1 cellular context compared by ENCODE assay signal in genomic region chr7:26151953-26152781, GRCh38.
TF ChIP-seq lines count a peak whose summit lies in the region.

A gene with protein sequence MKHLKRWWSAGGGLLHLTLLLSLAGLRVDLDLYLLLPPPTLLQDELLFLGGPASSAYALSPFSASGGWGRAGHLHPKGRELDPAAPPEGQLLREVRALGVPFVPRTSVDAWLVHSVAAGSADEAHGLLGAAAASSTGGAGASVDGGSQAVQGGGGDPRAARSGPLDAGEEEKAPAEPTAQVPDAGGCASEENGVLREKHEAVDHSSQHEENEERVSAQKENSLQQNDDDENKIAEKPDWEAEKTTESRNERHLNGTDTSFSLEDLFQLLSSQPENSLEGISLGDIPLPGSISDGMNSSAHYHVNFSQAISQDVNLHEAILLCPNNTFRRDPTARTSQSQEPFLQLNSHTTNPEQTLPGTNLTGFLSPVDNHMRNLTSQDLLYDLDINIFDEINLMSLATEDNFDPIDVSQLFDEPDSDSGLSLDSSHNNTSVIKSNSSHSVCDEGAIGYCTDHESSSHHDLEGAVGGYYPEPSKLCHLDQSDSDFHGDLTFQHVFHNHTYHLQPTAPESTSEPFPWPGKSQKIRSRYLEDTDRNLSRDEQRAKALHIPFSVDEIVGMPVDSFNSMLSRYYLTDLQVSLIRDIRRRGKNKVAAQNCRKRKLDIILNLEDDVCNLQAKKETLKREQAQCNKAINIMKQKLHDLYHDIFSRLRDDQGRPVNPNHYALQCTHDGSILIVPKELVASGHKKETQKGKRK (plus strand): TSS chr7:26152198. CDS start chr7:26152499, 301 bp downstream.

TF ChIP-seq in K562, 482 proteins besides CTCF, POLR2A, EP300 and RAD21 (continued from another document and continues in another):
- TF ChIP-seq BDP1 (IDR thresholded peaks at IDR 0.05; ENCODE audit: insufficient read depth, insufficient read length): no peak
- no peak for TF ChIP-seq POLR2AphosphoS5 (IDR thresholded peaks at IDR 0.05; ENCODE audit: control insufficient read depth, insufficient read depth, low read depth, low read length)
- TF ChIP-seq HNRNPL (IDR thresholded peaks at IDR 0.05; ENCODE audit: low read depth, low read length): no peak
- TF ChIP-seq, protein P1, sequence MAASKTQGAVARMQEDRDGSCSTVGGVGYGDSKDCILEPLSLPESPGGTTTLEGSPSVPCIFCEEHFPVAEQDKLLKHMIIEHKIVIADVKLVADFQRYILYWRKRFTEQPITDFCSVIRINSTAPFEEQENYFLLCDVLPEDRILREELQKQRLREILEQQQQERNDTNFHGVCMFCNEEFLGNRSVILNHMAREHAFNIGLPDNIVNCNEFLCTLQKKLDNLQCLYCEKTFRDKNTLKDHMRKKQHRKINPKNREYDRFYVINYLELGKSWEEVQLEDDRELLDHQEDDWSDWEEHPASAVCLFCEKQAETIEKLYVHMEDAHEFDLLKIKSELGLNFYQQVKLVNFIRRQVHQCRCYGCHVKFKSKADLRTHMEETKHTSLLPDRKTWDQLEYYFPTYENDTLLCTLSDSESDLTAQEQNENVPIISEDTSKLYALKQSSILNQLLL (CRISPR knock-in tag; IDR thresholded peaks at IDR 0.05; ENCODE audit: borderline replicate concordance): no peak
- peak; percentile 79 for TF ChIP-seq RBBP5 (IDR thresholded peaks at IDR 0.05; ENCODE audit: borderline replicate concordance, insufficient read depth, low read length, poor library complexity, severe bottlenecking)
- TF ChIP-seq, protein P2, sequence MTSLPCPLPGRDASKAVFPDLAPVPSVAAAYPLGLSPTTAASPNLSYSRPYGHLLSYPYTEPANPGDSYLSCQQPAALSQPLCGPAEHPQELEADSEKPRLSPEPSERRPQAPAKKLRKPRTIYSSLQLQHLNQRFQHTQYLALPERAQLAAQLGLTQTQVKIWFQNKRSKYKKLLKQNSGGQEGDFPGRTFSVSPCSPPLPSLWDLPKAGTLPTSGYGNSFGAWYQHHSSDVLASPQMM (CRISPR knock-in tag; IDR thresholded peaks at IDR 0.05): no peak
- peak; percentile 64 for TF ChIP-seq PHF20 (IDR thresholded peaks at IDR 0.05; ENCODE audit: partially characterized antibody)
- TF ChIP-seq PURB (CRISPR knock-in tag; IDR thresholded peaks at IDR 0.05; ENCODE audit: low read depth): no peak
- TF ChIP-seq SRSF7 (optimal IDR thresholded peaks at IDR 0.05; ENCODE audit: low read depth, low read length): no peak
- no peak for TF ChIP-seq MBD2 (IDR thresholded peaks at IDR 0.05; ENCODE audit: borderline replicate concordance, low read depth)
- no peak for TF ChIP-seq NCOA2 (IDR thresholded peaks at IDR 0.05; ENCODE audit: partially characterized antibody in 2 of 2)
- no peak for TF ChIP-seq TCF7L2 (IDR thresholded peaks at IDR 0.05; ENCODE audit: low read depth, low read length)
- TF ChIP-seq SIRT6 (IDR thresholded peaks at IDR 0.05; ENCODE audit: low read depth, low read length): no peak
- TF ChIP-seq MIER1 (IDR thresholded peaks at IDR 0.05; ENCODE audit: low read depth): no peak
- no peak for TF ChIP-seq SLC30A9 (CRISPR knock-in tag; IDR thresholded peaks at IDR 0.05)
- TF ChIP-seq PHF21A (IDR thresholded peaks at IDR 0.05; ENCODE audit: borderline replicate concordance, low read depth): no peak
- TF ChIP-seq FOXK1 (CRISPR knock-in tag; IDR thresholded peaks at IDR 0.05; ENCODE audit: borderline replicate concordance): no peak; the same call in 1 of the 2 replicates
- no peak for TF ChIP-seq BRD9 (IDR thresholded peaks at IDR 0.05; ENCODE audit: low read depth, partially characterized antibody)
- 0 out of 2 replicates have a peak, but pooled peaks have one; percentile 6 for TF ChIP-seq NFIC (IDR thresholded peaks at IDR 0.05)
- TF ChIP-seq EWSR1 (IDR thresholded peaks at IDR 0.05; ENCODE audit: borderline replicate concordance, low read depth, partially characterized antibody): no peak
- TF ChIP-seq, protein P3, sequence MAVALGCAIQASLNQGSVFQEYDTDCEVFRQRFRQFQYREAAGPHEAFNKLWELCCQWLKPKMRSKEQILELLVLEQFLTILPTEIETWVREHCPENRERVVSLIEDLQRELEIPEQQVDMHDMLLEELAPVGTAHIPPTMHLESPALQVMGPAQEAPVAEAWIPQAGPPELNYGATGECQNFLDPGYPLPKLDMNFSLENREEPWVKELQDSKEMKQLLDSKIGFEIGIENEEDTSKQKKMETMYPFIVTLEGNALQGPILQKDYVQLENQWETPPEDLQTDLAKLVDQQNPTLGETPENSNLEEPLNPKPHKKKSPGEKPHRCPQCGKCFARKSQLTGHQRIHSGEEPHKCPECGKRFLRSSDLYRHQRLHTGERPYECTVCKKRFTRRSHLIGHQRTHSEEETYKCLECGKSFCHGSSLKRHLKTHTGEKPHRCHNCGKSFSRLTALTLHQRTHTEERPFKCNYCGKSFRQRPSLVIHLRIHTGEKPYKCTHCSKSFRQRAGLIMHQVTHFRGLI (CRISPR knock-in tag; IDR thresholded peaks at IDR 0.05): 0 out of 2 replicates have a peak, but pooled peaks have one; percentile 66
- TF ChIP-seq ZBTB11 (CRISPR knock-in tag; IDR thresholded peaks at IDR 0.05): peak in 1 of 3 experiments; percentile 69; a peak in 2 of 6 replicates
- no peak for TF ChIP-seq NR2C2 (CRISPR knock-in tag; IDR thresholded peaks at IDR 0.05)
- TF ChIP-seq NR2C2 (tag; IDR thresholded peaks at IDR 0.05): peak; percentile 46; the same call in 1 of the 2 replicates
- no peak for TF ChIP-seq HNRNPUL1 (IDR thresholded peaks at IDR 0.05; ENCODE audit: low read length)
- no peak for TF ChIP-seq PTBP1 (IDR thresholded peaks at IDR 0.05; ENCODE audit: low read depth, low read length)
- TF ChIP-seq, protein P4, sequence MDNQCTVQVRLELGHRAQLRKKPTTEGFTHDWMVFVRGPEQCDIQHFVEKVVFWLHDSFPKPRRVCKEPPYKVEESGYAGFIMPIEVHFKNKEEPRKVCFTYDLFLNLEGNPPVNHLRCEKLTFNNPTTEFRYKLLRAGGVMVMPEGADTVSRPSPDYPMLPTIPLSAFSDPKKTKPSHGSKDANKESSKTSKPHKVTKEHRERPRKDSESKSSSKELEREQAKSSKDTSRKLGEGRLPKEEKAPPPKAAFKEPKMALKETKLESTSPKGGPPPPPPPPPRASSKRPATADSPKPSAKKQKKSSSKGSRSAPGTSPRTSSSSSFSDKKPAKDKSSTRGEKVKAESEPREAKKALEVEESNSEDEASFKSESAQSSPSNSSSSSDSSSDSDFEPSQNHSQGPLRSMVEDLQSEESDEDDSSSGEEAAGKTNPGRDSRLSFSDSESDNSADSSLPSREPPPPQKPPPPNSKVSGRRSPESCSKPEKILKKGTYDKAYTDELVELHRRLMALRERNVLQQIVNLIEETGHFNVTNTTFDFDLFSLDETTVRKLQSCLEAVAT (IDR thresholded peaks at IDR 0.05): 0 out of 4 replicates have a peak, but pooled peaks of 1 of the 2 experiments have one; percentile 5
- TF ChIP-seq GTF2A2 (tag; IDR thresholded peaks at IDR 0.05): no peak
- TF ChIP-seq, protein P5, sequence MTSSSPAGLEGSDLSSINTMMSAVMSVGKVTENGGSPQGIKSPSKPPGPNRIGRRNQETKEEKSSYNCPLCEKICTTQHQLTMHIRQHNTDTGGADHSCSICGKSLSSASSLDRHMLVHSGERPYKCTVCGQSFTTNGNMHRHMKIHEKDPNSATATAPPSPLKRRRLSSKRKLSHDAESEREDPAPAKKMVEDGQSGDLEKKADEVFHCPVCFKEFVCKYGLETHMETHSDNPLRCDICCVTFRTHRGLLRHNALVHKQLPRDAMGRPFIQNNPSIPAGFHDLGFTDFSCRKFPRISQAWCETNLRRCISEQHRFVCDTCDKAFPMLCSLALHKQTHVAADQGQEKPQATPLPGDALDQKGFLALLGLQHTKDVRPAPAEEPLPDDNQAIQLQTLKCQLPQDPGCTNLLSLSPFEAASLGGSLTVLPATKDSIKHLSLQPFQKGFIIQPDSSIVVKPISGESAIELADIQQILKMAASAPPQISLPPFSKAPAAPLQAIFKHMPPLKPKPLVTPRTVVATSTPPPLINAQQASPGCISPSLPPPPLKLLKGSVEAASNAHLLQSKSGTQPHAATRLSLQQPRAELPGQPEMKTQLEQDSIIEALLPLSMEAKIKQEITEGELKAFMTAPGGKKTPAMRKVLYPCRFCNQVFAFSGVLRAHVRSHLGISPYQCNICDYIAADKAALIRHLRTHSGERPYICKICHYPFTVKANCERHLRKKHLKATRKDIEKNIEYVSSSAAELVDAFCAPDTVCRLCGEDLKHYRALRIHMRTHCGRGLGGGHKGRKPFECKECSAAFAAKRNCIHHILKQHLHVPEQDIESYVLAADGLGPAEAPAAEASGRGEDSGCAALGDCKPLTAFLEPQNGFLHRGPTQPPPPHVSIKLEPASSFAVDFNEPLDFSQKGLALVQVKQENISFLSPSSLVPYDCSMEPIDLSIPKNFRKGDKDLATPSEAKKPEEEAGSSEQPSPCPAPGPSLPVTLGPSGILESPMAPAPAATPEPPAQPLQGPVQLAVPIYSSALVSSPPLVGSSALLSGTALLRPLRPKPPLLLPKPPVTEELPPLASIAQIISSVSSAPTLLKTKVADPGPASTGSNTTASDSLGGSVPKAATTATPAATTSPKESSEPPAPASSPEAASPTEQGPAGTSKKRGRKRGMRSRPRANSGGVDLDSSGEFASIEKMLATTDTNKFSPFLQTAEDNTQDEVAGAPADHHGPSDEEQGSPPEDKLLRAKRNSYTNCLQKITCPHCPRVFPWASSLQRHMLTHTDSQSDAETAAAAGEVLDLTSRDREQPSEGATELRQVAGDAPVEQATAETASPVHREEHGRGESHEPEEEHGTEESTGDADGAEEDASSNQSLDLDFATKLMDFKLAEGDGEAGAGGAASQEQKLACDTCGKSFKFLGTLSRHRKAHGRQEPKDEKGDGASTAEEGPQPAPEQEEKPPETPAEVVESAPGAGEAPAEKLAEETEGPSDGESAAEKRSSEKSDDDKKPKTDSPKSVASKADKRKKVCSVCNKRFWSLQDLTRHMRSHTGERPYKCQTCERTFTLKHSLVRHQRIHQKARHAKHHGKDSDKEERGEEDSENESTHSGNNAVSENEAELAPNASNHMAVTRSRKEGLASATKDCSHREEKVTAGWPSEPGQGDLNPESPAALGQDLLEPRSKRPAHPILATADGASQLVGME (CRISPR knock-in tag; IDR thresholded peaks at IDR 0.05): no peak
- TF ChIP-seq ADNP (tag; IDR thresholded peaks at IDR 0.05): no peak
- TF ChIP-seq ZBTB17 (CRISPR knock-in tag; IDR thresholded peaks at IDR 0.05): 0 out of 2 replicates have a peak, but pooled peaks have one; percentile 66
- TF ChIP-seq CBX2 (IDR thresholded peaks at IDR 0.05; ENCODE audit: insufficient read depth, low read length, poor library complexity, severe bottlenecking): no peak
- no peak for TF ChIP-seq RBM39 (optimal IDR thresholded peaks at IDR 0.05; ENCODE audit: low read depth, low read length)
- peak; percentile 48; the same call in 1 of the 2 replicates for TF ChIP-seq SP1 (CRISPR knock-in tag; IDR thresholded peaks at IDR 0.05)
- no peak for TF ChIP-seq SMARCE1 (IDR thresholded peaks at IDR 0.05)
- TF ChIP-seq GATAD2B (IDR thresholded peaks at IDR 0.05; ENCODE audit: borderline replicate concordance): peak; percentile 76; the same call in 1 of the 2 replicates
- no peak for TF ChIP-seq RBM17 (IDR thresholded peaks at IDR 0.05; ENCODE audit: borderline replicate concordance, low read depth, low read length)
- TF ChIP-seq SOX6 (IDR thresholded peaks at IDR 0.05): peak; percentile 40; the same call in 1 of the 2 replicates
- TF ChIP-seq, protein P6, sequence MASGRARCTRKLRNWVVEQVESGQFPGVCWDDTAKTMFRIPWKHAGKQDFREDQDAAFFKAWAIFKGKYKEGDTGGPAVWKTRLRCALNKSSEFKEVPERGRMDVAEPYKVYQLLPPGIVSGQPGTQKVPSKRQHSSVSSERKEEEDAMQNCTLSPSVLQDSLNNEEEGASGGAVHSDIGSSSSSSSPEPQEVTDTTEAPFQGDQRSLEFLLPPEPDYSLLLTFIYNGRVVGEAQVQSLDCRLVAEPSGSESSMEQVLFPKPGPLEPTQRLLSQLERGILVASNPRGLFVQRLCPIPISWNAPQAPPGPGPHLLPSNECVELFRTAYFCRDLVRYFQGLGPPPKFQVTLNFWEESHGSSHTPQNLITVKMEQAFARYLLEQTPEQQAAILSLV (tag; IDR thresholded peaks at IDR 0.05): 0 out of 2 replicates have a peak, but pooled peaks have one; percentile 7
- TF ChIP-seq SAFB2 (IDR thresholded peaks at IDR 0.05; ENCODE audit: borderline replicate concordance, low read depth, low read length, severe bottlenecking): no peak
- 0 out of 2 replicates have a peak, but pooled peaks have one; percentile 17 for TF ChIP-seq NR4A1 (CRISPR knock-in tag; IDR thresholded peaks at IDR 0.05)
- TF ChIP-seq NR4A1 (tag; IDR thresholded peaks at IDR 0.05): 0 out of 2 replicates have a peak, but pooled peaks have one; percentile 54
- 0 out of 2 replicates have a peak, but pooled peaks have one; percentile 35 for TF ChIP-seq JUNB (CRISPR knock-in tag; conservative IDR thresholded peaks at IDR 0.05)
- peak; percentile 48; the same call in 1 of the 2 replicates for TF ChIP-seq SMAD4 (CRISPR knock-in tag; conservative IDR thresholded peaks at IDR 0.05)
- TF ChIP-seq, protein P7, sequence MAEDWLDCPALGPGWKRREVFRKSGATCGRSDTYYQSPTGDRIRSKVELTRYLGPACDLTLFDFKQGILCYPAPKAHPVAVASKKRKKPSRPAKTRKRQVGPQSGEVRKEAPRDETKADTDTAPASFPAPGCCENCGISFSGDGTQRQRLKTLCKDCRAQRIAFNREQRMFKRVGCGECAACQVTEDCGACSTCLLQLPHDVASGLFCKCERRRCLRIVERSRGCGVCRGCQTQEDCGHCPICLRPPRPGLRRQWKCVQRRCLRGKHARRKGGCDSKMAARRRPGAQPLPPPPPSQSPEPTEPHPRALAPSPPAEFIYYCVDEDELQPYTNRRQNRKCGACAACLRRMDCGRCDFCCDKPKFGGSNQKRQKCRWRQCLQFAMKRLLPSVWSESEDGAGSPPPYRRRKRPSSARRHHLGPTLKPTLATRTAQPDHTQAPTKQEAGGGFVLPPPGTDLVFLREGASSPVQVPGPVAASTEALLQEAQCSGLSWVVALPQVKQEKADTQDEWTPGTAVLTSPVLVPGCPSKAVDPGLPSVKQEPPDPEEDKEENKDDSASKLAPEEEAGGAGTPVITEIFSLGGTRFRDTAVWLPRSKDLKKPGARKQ (CRISPR knock-in tag; IDR thresholded peaks at IDR 0.05): no peak
- no peak for TF ChIP-seq ZNF133 (CRISPR knock-in tag; IDR thresholded peaks at IDR 0.05)
